ENCODE assay signal across 11 cellular contexts in the genomic region with DNA sequence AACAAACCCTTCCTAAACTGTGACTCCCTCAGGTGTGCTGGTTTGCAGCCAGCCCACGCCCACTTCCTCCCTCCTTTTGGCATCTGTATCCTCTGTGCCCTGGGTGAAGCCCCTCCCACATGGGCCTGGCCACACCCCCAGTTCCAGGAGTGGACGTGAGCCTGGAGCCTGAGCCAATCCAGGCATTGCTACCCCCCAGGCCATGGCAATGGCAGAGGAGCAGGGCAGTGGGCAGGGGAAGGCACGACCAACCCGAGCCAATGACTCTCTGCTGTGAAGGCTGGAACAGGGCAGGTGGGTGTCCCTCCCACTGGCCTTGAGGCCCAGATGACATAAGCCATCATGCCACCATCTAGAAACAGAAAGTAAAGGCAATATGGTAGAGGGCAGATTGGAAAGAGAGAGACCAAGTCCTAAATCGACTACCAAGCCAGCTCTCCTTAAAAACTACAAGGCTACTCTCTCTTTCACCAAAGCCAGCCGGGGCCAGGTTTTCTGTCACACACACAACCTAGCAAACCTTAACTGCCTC. TPM values are rescaled to one million over a fixed set of nuclear protein-coding genes. Genes with fewer than 3 reads are reported as not detected.
A peak's percentile ranks its signal among the peaks of the same experiment; 100 is the strongest.
DNase-seq lines count a peak whose midpoint lies in the region; ATAC-seq and TF ChIP-seq lines count a peak whose summit lies in the region.
"Had no signal": no experiment of that assay in that cellular context is flagged by ENCODE, and none has a peak within 500 bp of the region (broad histone marks: within the 10 kb centered on the region; RNA-seq: fewer than 3 reads in every experiment).

No MANE protein-coding gene starts in this region.

- CTCF ChIA-PET in activated CD8-positive, alpha-beta memory T cell treated with anti-CD3 and anti-CD28 coated beads, Interleukin-2, amount 10 ng/mL, durations not matched to agents 7 days and 5 days (lab: Charles Lee): no interaction called here
- CTCF ChIA-PET in PC-3 (lab: Charles Lee): no interaction called here

- no peaks in the 10 kb centered on the region for H3K27me3 ChIP-seq in PC-3 (ENCODE audit: low read length)
- no peaks in the 10 kb centered on the region for H3K27me3 ChIP-seq in iPS DF 6.9 (ENCODE audit: control insufficient read depth, insufficient read depth, low read length)

- no peaks in the 10 kb centered on the region for H3K4me1 Mint-ChIP-seq in activated CD8-positive, alpha-beta memory T cell treated with anti-CD3 and anti-CD28 coated beads, Interleukin-2, amount 10 ng/mL, durations not matched to agents 7 days and 5 days

- no peaks in the 10 kb centered on the region for H3K9me3 Mint-ChIP-seq in activated CD8-positive, alpha-beta memory T cell treated with anti-CD3 and anti-CD28 coated beads, Interleukin-2, amount 10 ng/mL, durations not matched to agents 7 days and 5 days (ENCODE audit: low read depth)

- WGBS in iPS DF 6.9 (ENCODE audit: insufficient coverage, insufficient read length): no CpG with 5 or more reads among the region's 6 CpGs

- no peaks in the 10 kb centered on the region for H3K9me2 ChIP-seq in PC-3 (replicated peaks; ENCODE audit: low read length)

- peak; percentile 27 for ATAC-seq in activated CD8-positive, alpha-beta memory T cell treated with anti-CD3 and anti-CD28 coated beads, Interleukin-2, amount 10 ng/mL, durations not matched to agents 7 days and 5 days
- no peak for ATAC-seq in PC-3
- ATAC-seq in GM18909 (IDR thresholded peaks at IDR 0.05; ENCODE audit: poor library complexity, unreplicated experiment): no peak
- ATAC-seq in GM18520 (IDR thresholded peaks at IDR 0.05; ENCODE audit: unreplicated experiment): no peak
- ATAC-seq: naive thymus-derived CD8-positive, alpha-beta T cell had no signal

- H3K27me3 Mint-ChIP-seq in activated CD8-positive, alpha-beta memory T cell treated with anti-CD3 and anti-CD28 coated beads, Interleukin-2, amount 10 ng/mL, durations not matched to agents 7 days and 5 days: peaks cover 2% of the 10 kb centered on the region
- H3K27me3 Mint-ChIP-seq: activated naive CD8-positive, alpha-beta T cell had no signal

- H3K4me3 ChIP-seq in PC-3 (ENCODE audit: low read length): no peak overlapping the region
- H3K4me3 ChIP-seq in iPS DF 6.9 (ENCODE audit: low read length): no peak overlapping the region

- H3K36me3 ChIP-seq in PC-3 (ENCODE audit: low read depth, low read length): peaks cover 3% of the 10 kb centered on the region; the same call in 1 of the 2 replicates
- no peaks in the 10 kb centered on the region for H3K36me3 ChIP-seq in iPS DF 6.9 (ENCODE audit: control insufficient read depth, insufficient read depth, low read length)

- no peak overlapping the region for H3K27ac Mint-ChIP-seq in activated CD8-positive, alpha-beta memory T cell treated with anti-CD3 and anti-CD28 coated beads, Interleukin-2, amount 10 ng/mL, durations not matched to agents 7 days and 5 days
- H3K27ac Mint-ChIP-seq: activated naive CD8-positive, alpha-beta T cell had no signal

- no peak overlapping the region for H2AFZ ChIP-seq in PC-3 (ENCODE audit: low read length)

- H4K20me1 ChIP-seq in PC-3 (ENCODE audit: low read length): no peaks in the 10 kb centered on the region

- intact Hi-C loops in PC-3 (cut with micrococcal nuclease): no loop called here

- H3K36me3 Mint-ChIP-seq in activated CD8-positive, alpha-beta memory T cell treated with anti-CD3 and anti-CD28 coated beads, Interleukin-2, amount 10 ng/mL, durations not matched to agents 7 days and 5 days: no peaks in the 10 kb centered on the region

- H3K79me2 ChIP-seq in PC-3 (ENCODE audit: low read length): peaks cover 74% of the 10 kb centered on the region

- POLR2A ChIA-PET in PC-3 (lab: Charles Lee; ENCODE audit: unreplicated experiment): no interaction called here

- BruUV-seq in PC-3 (replicated peaks; lab: Mats Ljungman, UMichigan): no TSS peak

- H3K9me3 ChIP-seq in PC-3 (ENCODE audit: low read length) (no peaks in the 10 kb centered on the region), iPS DF 6.9 (ENCODE audit: control insufficient read depth, insufficient read depth, low read length) (no peaks in the 10 kb centered on the region)

- H3K4me1 ChIP-seq in PC-3 (ENCODE audit: insufficient read depth, low read length): peaks cover 48% of the 10 kb centered on the region
- peaks cover 6% of the 10 kb centered on the region for H3K4me1 ChIP-seq in iPS DF 6.9 (ENCODE audit: control insufficient read depth, insufficient read depth, low read length)

- DNase-seq in activated CD8-positive, alpha-beta memory T cell treated with anti-CD3 and anti-CD28 coated beads, Interleukin-2, amount 10 ng/mL, durations not matched to agents 7 days and 5 days: no peak
- DNase-seq in activated CD8-positive, alpha-beta memory T cell treated with anti-CD3 and anti-CD28 coated beads, Interleukin-2, amount 50 U/mL, for 4 hours: no peak
- DNase-seq in PC-3: peak; percentile 84
- DNase-seq in iPS DF 6.9 (ENCODE audit: low read depth, low spot score): peak; percentile 39
- DNase-seq in ureter (ENCODE audit: low spot score): peak; percentile 89
- DNase-seq in occipital lobe (lab: John Stamatoyannopoulos, UW): no peak
- DNase-seq: COR-L47; naive thymus-derived CD8-positive, alpha-beta T cell had no signal

- peak overlapping the region; percentile 69 for H3K9ac ChIP-seq in PC-3 (ENCODE audit: low read length)

- no peak for TF ChIP-seq CTCF in PC-3 (conservative IDR thresholded peaks at IDR 0.05; ENCODE audit: low read depth, low read length)

- no peaks in the 10 kb centered on the region for H3F3A ChIP-seq in PC-3 (ENCODE audit: low read length, unreplicated experiment)

- peak overlapping the region; percentile 97 for H3K27ac ChIP-seq in PC-3 (ENCODE audit: low read length)
- no peak overlapping the region for H3K27ac ChIP-seq in iPS DF 6.9 (ENCODE audit: low read length)

- H3K4me3 Mint-ChIP-seq in activated CD8-positive, alpha-beta memory T cell treated with anti-CD3 and anti-CD28 coated beads, Interleukin-2, amount 10 ng/mL, durations not matched to agents 7 days and 5 days: no peak overlapping the region
- H3K4me3 Mint-ChIP-seq: activated naive CD8-positive, alpha-beta T cell had no signal

- peak overlapping the region; percentile 79 for H3K4me2 ChIP-seq in PC-3 (ENCODE audit: low read length)

RNA-seq across cellular contexts. Expression of a gene that starts 18.6 kb away (rescaled TPM):
- total RNA-seq in activated CD8-positive, alpha-beta memory T cell treated with anti-CD3 and anti-CD28 coated beads, Interleukin-2, amount 10 ng/mL, durations not matched to agents 7 days and 5 days: 1 to 10 TPM; 1.8 to 3.3 TPM
- total RNA-seq in PC-3 (2014; rRNA removed) (9.6 and 14.2 TPM in 2 replicates), ureter (208 TPM), occipital lobe (13.6 TPM)

Comparison
In these comparisons a context has a peak if more than half of its experiments do, and no peak if none do; other contexts are left out.
1. DNase-seq: peak in PC-3 (single experiment), iPS DF 6.9 (single experiment) and ureter (single experiment); none in activated CD8-positive, alpha-beta memory T cell treated with anti-CD3 and anti-CD28 coated beads, Interleukin-2, amount 10 ng/mL, durations not matched to agents 7 days and 5 days (single experiment), activated CD8-positive, alpha-beta memory T cell treated with anti-CD3 and anti-CD28 coated beads, Interleukin-2, amount 50 U/mL, for 4 hours (single experiment) and occipital lobe (single experiment).
2. RNA of a gene that starts 18.6 kb away (total RNA-seq): 208 TPM in ureter (single experiment); 13.6 TPM in occipital lobe (single experiment), 9.6 to 14.2 TPM in PC-3 and 1.8 to 3.3 TPM in activated CD8-positive, alpha-beta memory T cell treated with anti-CD3 and anti-CD28 coated beads, Interleukin-2, amount 10 ng/mL, durations not matched to agents 7 days and 5 days; every median in the first group is over 10 times any median in the second.